14 cellular contexts compared by ENCODE assay signal in the genomic region with DNA sequence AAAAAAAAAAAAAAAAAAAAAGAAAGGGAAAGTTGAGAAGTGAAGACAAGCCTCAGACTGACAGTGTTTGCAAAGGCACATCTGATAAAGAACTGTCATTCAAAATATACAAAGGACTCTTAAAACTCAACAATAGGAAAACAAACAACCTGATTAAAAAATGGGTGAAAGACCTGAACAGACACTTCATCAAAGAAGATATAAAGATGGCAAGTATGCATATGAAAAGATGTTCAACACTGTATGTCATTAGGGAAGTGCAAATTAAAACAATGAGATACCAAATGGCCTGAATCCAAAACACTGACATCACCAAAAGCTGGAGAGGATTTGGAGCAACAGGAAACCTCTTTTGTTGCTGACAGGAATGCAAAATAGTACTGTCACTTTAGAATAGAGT. TPM values are rescaled to one million over a fixed set of nuclear protein-coding genes. Genes with fewer than 3 reads are reported as not detected.
DNase-seq lines count a peak whose midpoint lies in the region; ATAC-seq, FAIRE-seq and TF ChIP-seq lines count a peak whose summit lies in the region.
"Had no signal": no experiment of that assay in that cellular context is flagged by ENCODE, and none has a peak within 500 bp of the region (broad histone marks: within the 10 kb centered on the region; RNA-seq: fewer than 3 reads in every experiment).

No MANE protein-coding gene starts in this region.

- H3K4me1 ChIP-seq in K562 (replicated peaks in 1 of 2; ENCODE audit: control insufficient read depth in 2 of 2, insufficient read depth in 2 of 2, low read length in 2 of 2), result peaks cover 0 to 4% of the 10 kb centered on the region in 2 experiments; a peak in 1 of 5 replicates
- H3K4me1 ChIP-seq: BLaER1 treated with 17β-estradiol and CSF1 and Interleukin-3, amounts not matched to agents 10 nM and 100 nM had no signal

- peaks cover 33% of the 10 kb centered on the region for H3K36me3 ChIP-seq in K562 (ENCODE audit: control insufficient read depth, insufficient read depth, low read length)

- TF ChIP-seq CTCF in K562 (IDR thresholded peaks at IDR 0.05 in 2 of 3, conservative IDR thresholded peaks at IDR 0.05 in 1 of 3; ENCODE audit: insufficient read depth in 2 of 3, low read depth in 1 of 3, low read length in 3 of 3) (no peak), endothelial cell (IDR thresholded peaks at IDR 0.05; ENCODE audit: unreplicated experiment) (no peak)

- H3K4me2 ChIP-seq in K562 (ENCODE audit: insufficient read depth, low read length), result no peak overlapping the region
- H3K4me2 ChIP-seq: BLaER1 treated with 17β-estradiol and CSF1 and Interleukin-3, amounts not matched to agents 10 nM and 100 nM had no signal

- POLR2A ChIA-PET in K562 (lab: Yijun Ruan, JAX), result no interaction called here

- H4K20me1 ChIP-seq in K562 (replicated peaks; ENCODE audit: control insufficient read depth, insufficient read depth, low read length), result no peaks in the 10 kb centered on the region
- H4K20me1 ChIP-seq: BLaER1 treated with 17β-estradiol and CSF1 and Interleukin-3, amounts not matched to agents 10 nM and 100 nM had no signal

- H3K4me3 ChIP-seq in K562, result no peak overlapping the region
- H3K4me3 ChIP-seq: BLaER1 treated with 17β-estradiol and CSF1 and Interleukin-3, amounts not matched to agents 10 nM and 100 nM had no signal

- no peak for TF ChIP-seq RAD21 in K562 (CRISPR knock-in tag; conservative IDR thresholded peaks at IDR 0.05 in 1 of 2, IDR thresholded peaks at IDR 0.05 in 1 of 2)

- no peaks in the 10 kb centered on the region for H3K79me2 ChIP-seq in K562 (ENCODE audit: control insufficient read depth, insufficient read depth, low read length)

- no peaks in the 10 kb centered on the region for H3K4me1 Mint-ChIP-seq in endothelial cell (ENCODE audit: unreplicated experiment)
- H3K4me1 Mint-ChIP-seq: H9 had no signal

- in situ Hi-C loops in K562 (cut with MboI), result no loop called here

- TF ChIP-seq EP300 in K562 (IDR thresholded peaks at IDR 0.05; ENCODE audit: low read length), result no peak

- H3K27me3 Mint-ChIP-seq in endothelial cell (ENCODE audit: unreplicated experiment), result no peaks in the 10 kb centered on the region
- H3K27me3 Mint-ChIP-seq: B cell had no signal

- ATAC-seq in K562, result no peak
- ATAC-seq: CD8-positive, alpha-beta T cell had no signal

- CTCF ChIA-PET in K562 (lab: Yijun Ruan, JAX; ENCODE audit: low intra/inter-chr PET ratio), result no interaction called here

- H3K27ac Mint-ChIP-seq in endothelial cell (ENCODE audit: unreplicated experiment), result no peak overlapping the region
- H3K27ac Mint-ChIP-seq: B cell; CD8-positive, alpha-beta T cell had no signal

- H3K9me3 Mint-ChIP-seq in endothelial cell (ENCODE audit: unreplicated experiment), result peaks cover 5% of the 10 kb centered on the region

- intact Hi-C loops in K562 (cut with micrococcal nuclease), result no loop called here

- H3K9me3 ChIP-seq in K562 (replicated peaks; ENCODE audit: control insufficient read depth, insufficient read depth, low read depth, low read length), result no peaks in the 10 kb centered on the region

- no peak for TF ChIP-seq POLR2A in K562 (conservative IDR thresholded peaks at IDR 0.05)

- H3K27ac ChIP-seq in K562 (ENCODE audit: extremely low read depth, low read depth, low read length), result no peak overlapping the region
- H3K27ac ChIP-seq: BLaER1 treated with 17β-estradiol and CSF1 and Interleukin-3, amounts not matched to agents 10 nM and 100 nM had no signal

- no peak overlapping the region for H2AFZ ChIP-seq in K562 (ENCODE audit: low read depth, low read length)

- DNase-seq in M059J (ENCODE audit: low read depth) (peak; percentile 9), K562 (ENCODE audit: extremely low read depth in 1 of 4, low spot score in 3 of 4) (no peak), endothelial cell (ENCODE audit: low spot score) (no peak), lung microvascular endothelial cell (ENCODE audit: low read depth in 2 of 2) (peak; percentile 26 to 46), NCI-H2227 treated with DMSO at 0.1 percent for 48 hours (lab: John Stamatoyannopoulos, UW) (no peak), DMS 273 (lab: John Stamatoyannopoulos, UW; ENCODE audit: unreplicated experiment) (no peak), iPS-NIHi7 (ENCODE audit: extremely low spot score) (no peak)
- DNase-seq: 8988T; CD8-positive, alpha-beta T cell; GOT3; H9 had no signal

- no peaks in the 10 kb centered on the region for H3K9me1 ChIP-seq in K562 (ENCODE audit: control insufficient read depth, insufficient read depth, low read length)

- H3K9ac ChIP-seq in K562 (ENCODE audit: insufficient read depth in 1 of 2, low read depth in 2 of 2, low read length in 2 of 2), result no peak overlapping the region
- H3K9ac ChIP-seq: BLaER1 treated with 17β-estradiol and CSF1 and Interleukin-3, amounts not matched to agents 10 nM and 100 nM had no signal

- peaks cover 20% of the 10 kb centered on the region for H3K36me3 Mint-ChIP-seq in endothelial cell (ENCODE audit: low read depth, unreplicated experiment)

- no TSS peak for BruUV-seq in K562 (replicated peaks; lab: Mats Ljungman, UMichigan)

- H3K27me3 ChIP-seq in K562 (ENCODE audit: control insufficient read depth in 2 of 2, insufficient read depth in 2 of 2, low read length in 2 of 2), result no peaks in the 10 kb centered on the region
- H3K27me3 ChIP-seq: BLaER1 treated with 17β-estradiol and CSF1 and Interleukin-3, amounts not matched to agents 10 nM and 100 nM had no signal

- H3K4me3 Mint-ChIP-seq in endothelial cell (ENCODE audit: unreplicated experiment), result peak overlapping the region; percentile 16
- H3K4me3 Mint-ChIP-seq: B cell; CD8-positive, alpha-beta T cell; H9 had no signal

- no peak for FAIRE-seq in K562 (lab: Jason Lieb, UNC)
- FAIRE-seq: G401.6 had no signal

TF ChIP-seq in K562, 482 proteins besides CTCF, POLR2A, EP300 and RAD21 (continues in another document):
- TF ChIP-seq ZSCAN29 (IDR thresholded peaks at IDR 0.05) (no peak), U2AF2 (optimal IDR thresholded peaks at IDR 0.05; ENCODE audit: low read depth, low read length) (no peak)

RNA-seq across cellular contexts. Expression of a gene that starts 48.6 kb away (rescaled TPM):
- total RNA-seq in M059J (2014; rRNA removed; shearing (Covaris generic)), result 14.1 and 19.7 TPM in 2 replicates
- 22.1 and 32.8 TPM in 2 replicates for total RNA-seq in K562 (2011; cell fraction: chromatin; rRNA removed; ENCODE audit: low replicate concordance)
- 16.7 and 23.5 TPM in 2 replicates for total RNA-seq in K562 (2011; cell fraction: nucleolus; rRNA removed)
- 14.1 and 14.9 TPM in 2 replicates for total RNA-seq in K562 (2011; cell fraction: nucleoplasm; rRNA removed)
- 18.3 and 21.4 TPM in 2 replicates for total RNA-seq in K562 (2014; rRNA removed)
- total RNA-seq in K562 (2014; rRNA removed; fragmentation: Illumina TruSeq; extraction: Trizol), result 25.1 and 33.5 TPM in 2 replicates
- 23.0 and 23.6 TPM in 2 replicates for total RNA-seq in K562 (2015; rRNA removed; fragmentation: Illumina TruSeq; extraction: Trizol)
- 24.1 and 25.3 TPM in 2 replicates for total RNA-seq in K562 (2021)
- 19.8 and 26.9 TPM in 2 replicates for polyA plus RNA-seq in K562 (2011; rRNA removed)
- 14.4 and 15.6 TPM in 2 replicates for polyA plus RNA-seq in K562 (2011; cell fraction: cytosol; rRNA removed)
- 22.4 and 29.5 TPM in 2 replicates for polyA plus RNA-seq in K562 (2011; cell fraction: nucleus; rRNA removed)
- 21.3 and 22.2 TPM in 2 replicates for polyA plus RNA-seq in K562 (2012)
- polyA plus RNA-seq in K562 (2014; fragmentation: Illumina TruSeq; extraction: Trizol), result 22.8 and 23.0 TPM in 2 replicates
- 10 to 100 TPM; 13.7 to 14.3 TPM for polyA plus RNA-seq in K562 (2014; fragmentation: Nextera tagmentation; extraction: Ambion mirVana)
- 19.7 and 25.0 TPM in 2 replicates for polyA plus RNA-seq in K562 (2014; rRNA removed)
- 32.0 and 42.5 TPM in 2 replicates for polyA minus RNA-seq in K562 (2011; rRNA and poly(A)+ RNA removed)
- 13.7 and 19.9 TPM in 2 replicates for polyA minus RNA-seq in K562 (2011; cell fraction: cytosol; rRNA and poly(A)+ RNA removed)
- 24.5 and 26.8 TPM in 2 replicates for polyA minus RNA-seq in K562 (2011; cell fraction: nucleus; rRNA and poly(A)+ RNA removed)
- 19.8 TPM for total RNA-seq in endothelial cell (ENCODE audit: unreplicated experiment)
- 19.0 and 20.3 TPM in 2 replicates for total RNA-seq in lung microvascular endothelial cell

Comparison
In these comparisons a context has a peak if more than half of its experiments do, and no peak if none do; other contexts are left out.
1. DNase-seq: peak in M059J (single experiment) and lung microvascular endothelial cell (2 of 2); none in K562 (0 of 4), endothelial cell (single experiment), NCI-H2227 treated with DMSO at 0.1 percent for 48 hours (single experiment), DMS 273 (single experiment) and iPS-NIHi7 (single experiment).